10 cellular contexts compared by ENCODE assay signal in genomic region chr15:91407237-91407889, GRCh38.
DNase-seq lines count a peak whose midpoint lies in the region; ATAC-seq and TF ChIP-seq lines count a peak whose summit lies in the region.
"Had no signal": no experiment of that assay in that cellular context is flagged by ENCODE, and none has a peak within 500 bp of the region (broad histone marks: within the 10 kb centered on the region; RNA-seq: fewer than 3 reads in every experiment).

No MANE protein-coding gene starts in this region.

- POLR2A ChIA-PET in naive thymus-derived CD8-positive, alpha-beta T cell (lab: Charles Lee) = no interaction called here

- peaks cover 0 to 5% (median 0%) of the 10 kb centered on the region in 5 donors for H3K27me3 Mint-ChIP-seq in naive thymus-derived CD8-positive, alpha-beta T cell
- H3K27me3 Mint-ChIP-seq in mesothelial cell of epicardium (ENCODE audit: low read depth) = no peaks in the 10 kb centered on the region

- H3K27me3 ChIP-seq in body of pancreas = no peaks in the 10 kb centered on the region
- H3K27me3 ChIP-seq: upper lobe of left lung had no signal

- TF ChIP-seq POLR2A in body of pancreas (IDR thresholded peaks at IDR 0.05) = no peak

- no peak for ATAC-seq in body of pancreas
- peak; percentile 33 to 60 for ATAC-seq in naive thymus-derived CD8-positive, alpha-beta T cell
- ATAC-seq in GM19463 (IDR thresholded peaks at IDR 0.05; ENCODE audit: unreplicated experiment) = no peak
- ATAC-seq in GM21515 (IDR thresholded peaks at IDR 0.05; ENCODE audit: unreplicated experiment) = no peak

- DNase-seq in NCI-H1417 (lab: John Stamatoyannopoulos, UW) (peak in 2 of 3 experiments; percentile 65 to 93), NCI-H1417 treated with DMSO at 0.1 percent for 48 hours (lab: John Stamatoyannopoulos, UW) (no peak), NCI-H146 treated with DMSO at 0.1 percent for 48 hours (lab: John Stamatoyannopoulos, UW; ENCODE audit: unreplicated experiment) (peak; percentile 23), body of pancreas (no peak), mesothelial cell of epicardium (ENCODE audit: low spot score in 2 of 2, unreplicated experiment in 2 of 2) (no peak)
- DNase-seq in naive thymus-derived CD8-positive, alpha-beta T cell = peak in 3 of 10 donors; percentile 8 to 27 (median 10)
- DNase-seq: upper lobe of left lung had no signal

- peaks cover 0 to 5% (median 0%) of the 10 kb centered on the region in 9 donors for H3K9me3 Mint-ChIP-seq in naive thymus-derived CD8-positive, alpha-beta T cell
- H3K9me3 Mint-ChIP-seq in mesothelial cell of epicardium = no peaks in the 10 kb centered on the region

- no peaks in the 10 kb centered on the region for H3K36me3 ChIP-seq in body of pancreas (replicated peaks in 1 of 2; ENCODE audit: insufficient read depth in 1 of 2, low read depth in 2 of 2)
- H3K36me3 ChIP-seq: upper lobe of left lung had no signal

- no peaks in the 10 kb centered on the region for H3K9me3 ChIP-seq in body of pancreas
- H3K9me3 ChIP-seq: upper lobe of left lung had no signal

- H3K4me3 Mint-ChIP-seq in naive thymus-derived CD8-positive, alpha-beta T cell = peak overlapping the region in 2 of 10 donors; percentile 1 to 2
- H3K4me3 Mint-ChIP-seq in mesothelial cell of epicardium = no peak overlapping the region

- H3K4me1 ChIP-seq in body of pancreas = peaks cover 7% of the 10 kb centered on the region

- H3K4me3 ChIP-seq in body of pancreas = no peak overlapping the region
- H3K4me3 ChIP-seq: skin epidermis, upper lobe of left lung had no signal

- 55 to 56% methylated on average over 5 of the region's 5 CpGs for WGBS in body of pancreas, 2 donors

- no peaks in the 10 kb centered on the region for H3K36me3 Mint-ChIP-seq in naive thymus-derived CD8-positive, alpha-beta T cell
- no peaks in the 10 kb centered on the region for H3K36me3 Mint-ChIP-seq in mesothelial cell of epicardium

- peaks cover 6 to 19% (median 16%) of the 10 kb centered on the region in 4 donors for H3K4me1 Mint-ChIP-seq in naive thymus-derived CD8-positive, alpha-beta T cell
- peaks cover 24% of the 10 kb centered on the region for H3K4me1 Mint-ChIP-seq in mesothelial cell of epicardium

- intact Hi-C loops in body of pancreas (cut with DNase I) = no loop called here

- TF ChIP-seq CTCF in body of pancreas (IDR thresholded peaks at IDR 0.05) (no peak), mesothelial cell of epicardium (IDR thresholded peaks at IDR 0.05; ENCODE audit: unreplicated experiment) (no peak)

- peak overlapping the region; percentile 13 to 76 (median 67) for H3K27ac ChIP-seq in body of pancreas
- H3K27ac ChIP-seq: skin epidermis, upper lobe of left lung had no signal

- H3K27ac Mint-ChIP-seq in naive thymus-derived CD8-positive, alpha-beta T cell = peak overlapping the region in 1 of 10 donors; percentile 36
- no peak overlapping the region for H3K27ac Mint-ChIP-seq in mesothelial cell of epicardium

Comparison
In these comparisons a context has a peak if more than half of its experiments do, and no peak if none do; other contexts are left out.
1. DNase-seq: peak in NCI-H1417 (2 of 3) and NCI-H146 treated with DMSO at 0.1 percent for 48 hours (single experiment); none in NCI-H1417 treated with DMSO at 0.1 percent for 48 hours (single experiment), body of pancreas (0 of 4) and mesothelial cell of epicardium (0 of 2).
2. ATAC-seq: peak in naive thymus-derived CD8-positive, alpha-beta T cell (2 of 2); none in body of pancreas (single experiment), GM19463 (single experiment) and GM21515 (single experiment).